ENCODE assay signal across 19 cellular contexts in the genomic region with DNA sequence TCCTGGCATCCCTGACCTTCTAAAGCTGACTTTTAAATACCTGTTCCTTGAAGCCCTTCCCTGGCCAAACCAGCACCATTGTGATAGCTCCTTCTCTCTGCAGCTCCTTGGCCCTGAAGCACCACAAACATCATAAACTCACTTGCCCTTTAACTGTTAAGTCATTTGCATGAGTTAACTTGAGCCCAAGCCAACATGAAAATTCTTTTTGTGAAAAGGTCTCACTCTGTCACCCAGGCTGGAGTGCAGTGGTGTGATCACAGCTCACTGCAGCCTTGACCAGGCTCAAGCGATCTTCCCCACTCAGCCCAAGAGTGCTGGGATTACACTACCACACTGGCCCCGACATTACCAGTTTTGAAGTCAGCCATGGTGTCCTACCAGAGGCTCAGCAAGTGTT.
"Had no signal": no experiment of that assay in that cellular context is flagged by ENCODE, and none has a peak within 500 bp of the region (broad histone marks: within the 10 kb centered on the region; RNA-seq: fewer than 3 reads in every experiment).

No MANE protein-coding gene starts in this region.

- ATAC-seq: gastrocnemius medialis; lower lobe of right lung; natural killer cell treated with Interleukin-12 subunit alpha and Interleukin-12 subunit beta and Interleukin-15 and Interleukin-18, amount 100 ng/mL, for 72 hours; pancreas; right cardiac atrium; stimulated activated naive CD8-positive, alpha-beta T cell treated with anti-CD3 and anti-CD28 coated beads, Interleukin-15, amount 100 ng/mL, for 72 hours had no signal

- H3K27ac ChIP-seq: epithelial cell of prostate, esophagus muscularis mucosa, gastrocnemius medialis, left ventricle myocardium inferior, lower lobe of right lung, pancreas, testis, tibial nerve, upper lobe of right lung had no signal

- DNase-seq: effector memory CD4-positive, alpha-beta T cell; gastrocnemius medialis; glutamatergic neuron; left ventricle myocardium inferior; lower lobe of right lung; mesenchymal stem cell; midbrain; occipital lobe; pancreas; right cardiac atrium; stimulated activated CD4-positive, alpha-beta T cell treated with anti-CD3 and anti-CD28 coated beads, Interleukin-4, amount 100 ng/mL, for 24 hours; stimulated activated naive CD8-positive, alpha-beta T cell treated with anti-CD3 and anti-CD28 coated beads, Interleukin-15, amount 100 ng/mL, for 72 hours; testis; upper lobe of right lung had no signal

- H3K4me3 ChIP-seq: esophagus muscularis mucosa, gastrocnemius medialis, left ventricle myocardium inferior, lower lobe of right lung, pancreas, smooth muscle cell, testis, tibial nerve, upper lobe of right lung had no signal

- H3K9me3 ChIP-seq: esophagus muscularis mucosa, gastrocnemius medialis, left ventricle myocardium inferior, lower lobe of right lung, pancreas, testis, tibial nerve, upper lobe of right lung had no signal

- H3K4me2 ChIP-seq: smooth muscle cell had no signal

- H3K4me1 ChIP-seq: esophagus muscularis mucosa, gastrocnemius medialis, left ventricle myocardium inferior, lower lobe of right lung, pancreas, testis, tibial nerve, upper lobe of right lung had no signal

- H3K27me3 ChIP-seq: gastrocnemius medialis, pancreas, testis, tibial nerve, upper lobe of right lung had no signal

- H3K36me3 ChIP-seq: esophagus muscularis mucosa, gastrocnemius medialis, left ventricle myocardium inferior, lower lobe of right lung, pancreas, upper lobe of right lung had no signal
